ENCODE assay signal across 10 cellular contexts in the genomic region with DNA sequence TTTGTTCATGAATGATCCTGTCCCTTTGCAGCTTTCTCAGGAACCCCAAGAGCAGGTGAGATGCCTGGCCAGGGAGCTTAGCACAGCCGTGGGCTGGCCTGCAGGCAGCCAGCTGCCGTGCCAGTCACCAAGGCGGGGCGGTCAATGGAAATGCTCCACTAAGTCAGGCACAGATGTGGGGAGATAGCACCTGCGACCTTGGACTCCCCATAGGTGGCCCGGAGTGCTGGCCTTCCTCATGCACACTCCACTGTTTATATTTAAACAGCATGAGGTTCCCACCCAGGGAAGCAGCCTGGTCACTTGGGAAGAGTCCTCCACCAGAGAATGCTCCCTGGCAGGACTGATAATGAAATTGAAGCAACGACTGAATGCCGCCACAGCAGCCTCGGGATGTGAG.
"Had no signal": no experiment of that assay in that cellular context is flagged by ENCODE, and none has a peak within 500 bp of the region (broad histone marks: within the 10 kb centered on the region; RNA-seq: fewer than 3 reads in every experiment).

No MANE protein-coding gene starts in this region.

- H3K27ac ChIP-seq: GM23248, HL-60 had no signal

- H3K4me3 Mint-ChIP-seq: H9, HFFc6 had no signal

- DNase-seq: GM23248, GOT3, H9, HCEC 1CT, HFFc6, IMR-90, KG1 had no signal

- H3K9ac ChIP-seq: GM23248 had no signal

- H3K27ac Mint-ChIP-seq: H9, HFFc6 had no signal

- FAIRE-seq: H54, K562 had no signal

- ATAC-seq: K562 had no signal

- H2AFZ ChIP-seq: GM23248 had no signal

- H3K9me3 Mint-ChIP-seq: HFFc6 had no signal

- H3K4me3 ChIP-seq: GM23248, K562 had no signal
